ENCODE assay signal across 2 cellular contexts in genomic region chr22:44730034-44730433, GRCh38.
TF ChIP-seq lines count a peak whose summit lies in the region.

No MANE protein-coding gene starts in this region.

TF ChIP-seq in IMR-90, 13 proteins besides CTCF, POLR2A, EP300 and RAD21:
- no peak for TF ChIP-seq ELK1 (IDR thresholded peaks at IDR 0.05; ENCODE audit: borderline replicate concordance, low read depth, low read length)
- TF ChIP-seq MAZ (IDR thresholded peaks at IDR 0.05; ENCODE audit: borderline replicate concordance, low read depth, low read length), result no peak
- no peak for TF ChIP-seq CEBPB (IDR thresholded peaks at IDR 0.05; ENCODE audit: low read depth, low read length)
- no peak for TF ChIP-seq FOS (IDR thresholded peaks at IDR 0.05; ENCODE audit: low read depth, low read length)
- no peak for TF ChIP-seq CHD1 (IDR thresholded peaks at IDR 0.05; ENCODE audit: low read depth, low read length)
- TF ChIP-seq USF2 (IDR thresholded peaks at IDR 0.05; ENCODE audit: low read depth, low read length), result no peak
- TF ChIP-seq BHLHE40 (IDR thresholded peaks at IDR 0.05; ENCODE audit: low read depth, low read length), result no peak
- no peak for TF ChIP-seq SMC3 (IDR thresholded peaks at IDR 0.05; ENCODE audit: low read depth, low read length)
- TF ChIP-seq RCOR1 (IDR thresholded peaks at IDR 0.05; ENCODE audit: insufficient replicate concordance, low read length), result no peak
- no peak for TF ChIP-seq MXI1 (IDR thresholded peaks at IDR 0.05; ENCODE audit: borderline replicate concordance, low read depth, low read length)
- TF ChIP-seq RFX5 (IDR thresholded peaks at IDR 0.05; ENCODE audit: low read depth, low read length), result no peak
- no peak for TF ChIP-seq MAFK (IDR thresholded peaks at IDR 0.05; ENCODE audit: low read depth, low read length)
- no peak for TF ChIP-seq NFE2L2 (IDR thresholded peaks at IDR 0.05; ENCODE audit: low read depth, low read length)

TF ChIP-seq in H1, 55 proteins besides CTCF, POLR2A, EP300 and RAD21:
- TF ChIP-seq BCL11A (IDR thresholded peaks at IDR 0.05; ENCODE audit: low read depth in 2 of 2, low read length in 2 of 2) (no peak), EGR1 (IDR thresholded peaks at IDR 0.05; ENCODE audit: borderline replicate concordance, low read depth, low read length) (no peak), POLR2AphosphoS5 (IDR thresholded peaks at IDR 0.05; ENCODE audit: low read depth, low read length) (no peak), CBX5 (IDR thresholded peaks at IDR 0.05; ENCODE audit: low read depth, low read length) (no peak), TEAD4 (IDR thresholded peaks at IDR 0.05; ENCODE audit: low read depth, low read length) (no peak), HDAC2 (IDR thresholded peaks at IDR 0.05; ENCODE audit: borderline replicate concordance in 1 of 2, low read depth in 2 of 2, low read length in 2 of 2) (no peak), CHD2 (IDR thresholded peaks at IDR 0.05; ENCODE audit: low read length) (no peak), TCF12 (IDR thresholded peaks at IDR 0.05; ENCODE audit: low read depth, low read length) (no peak), CTBP2 (IDR thresholded peaks at IDR 0.05; ENCODE audit: borderline replicate concordance, insufficient read depth, insufficient read length, low read length) (no peak), ZNF274 (IDR thresholded peaks at IDR 0.05; ENCODE audit: borderline replicate concordance, extremely low read depth, low read length) (no peak), CREB1 (IDR thresholded peaks at IDR 0.05) (no peak), SP2 (IDR thresholded peaks at IDR 0.05; ENCODE audit: low read length) (no peak), USF2 (IDR thresholded peaks at IDR 0.05; ENCODE audit: low read length) (no peak), GABPA (IDR thresholded peaks at IDR 0.05; ENCODE audit: borderline replicate concordance, insufficient read depth, low read length) (no peak)
